Comparison of ENCODE assay signal across 12 cellular contexts in the genomic region with DNA sequence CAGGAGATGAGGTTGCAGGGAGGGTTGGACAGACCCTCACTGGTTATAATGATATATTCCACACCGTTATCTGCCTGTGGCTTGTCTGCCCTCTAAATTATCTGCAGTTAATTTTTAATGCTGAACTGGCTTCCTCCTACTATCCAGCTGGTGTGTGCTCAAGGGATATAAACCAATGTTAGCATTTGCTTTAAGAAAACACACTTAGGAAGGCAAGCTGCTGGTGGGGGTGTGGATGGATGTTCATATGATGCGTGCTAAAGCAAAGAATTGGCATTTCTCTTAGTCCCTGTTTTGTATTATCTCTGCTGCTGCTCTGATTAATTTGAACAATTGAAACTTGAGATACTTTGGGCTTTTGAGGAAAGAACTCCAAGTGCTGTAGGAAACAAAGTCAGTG.
DNase-seq lines count a peak whose midpoint lies in the region; ATAC-seq and TF ChIP-seq lines count a peak whose summit lies in the region.
"Had no signal": no experiment of that assay in that cellular context is flagged by ENCODE, and none has a peak within 500 bp of the region (broad histone marks: within the 10 kb centered on the region; RNA-seq: fewer than 3 reads in every experiment).

No MANE protein-coding gene starts in this region.

- no peak overlapping the region for H2AFZ ChIP-seq in PC-3 (ENCODE audit: low read length)

- H3K9me3 ChIP-seq in mucosa of rectum (ENCODE audit: control insufficient read depth in 2 of 2, low read length in 2 of 2): no peaks in the 10 kb centered on the region
- no peaks in the 10 kb centered on the region for H3K9me3 ChIP-seq in PC-3 (ENCODE audit: low read length)
- H3K9me3 ChIP-seq: ascending aorta had no signal

- BruUV-seq in PC-3 (replicated peaks; lab: Mats Ljungman, UMichigan): no TSS peak

- H3K9ac ChIP-seq in mucosa of rectum (ENCODE audit: low read depth in 1 of 2, low read length in 2 of 2) (no peak overlapping the region), PC-3 (ENCODE audit: low read length) (no peak overlapping the region)

- H3K4me3 ChIP-seq in mucosa of rectum (ENCODE audit: low read length in 2 of 2) (no peak overlapping the region), PC-3 (ENCODE audit: low read length) (no peak overlapping the region)
- H3K4me3 ChIP-seq: ascending aorta had no signal

- no peaks in the 10 kb centered on the region for H3F3A ChIP-seq in PC-3 (ENCODE audit: low read length, unreplicated experiment)

- TF ChIP-seq CTCF in VCaP (conservative IDR thresholded peaks at IDR 0.05) (no peak), PC-3 (conservative IDR thresholded peaks at IDR 0.05; ENCODE audit: low read depth, low read length) (no peak)

- H3K27me3 ChIP-seq in mucosa of rectum (ENCODE audit: control insufficient read depth in 2 of 2, insufficient read depth in 2 of 2, low read length in 2 of 2) (no peaks in the 10 kb centered on the region), PC-3 (ENCODE audit: low read length) (peaks cover 43% of the 10 kb centered on the region)
- H3K27me3 ChIP-seq: ascending aorta had no signal

- H3K36me3 ChIP-seq in mucosa of rectum (ENCODE audit: control insufficient read depth in 2 of 2, insufficient read depth in 2 of 2, low read length in 2 of 2) (no peaks in the 10 kb centered on the region), PC-3 (ENCODE audit: low read depth, low read length) (no peaks in the 10 kb centered on the region)
- H3K36me3 ChIP-seq: ascending aorta had no signal

- intact Hi-C loops in PC-3 (cut with micrococcal nuclease): no loop called here

- CTCF ChIA-PET in PC-3 (lab: Charles Lee): no interaction called here

- H3K9me2 ChIP-seq in PC-3 (replicated peaks; ENCODE audit: low read length): no peaks in the 10 kb centered on the region

- H3K4me1 ChIP-seq in mucosa of rectum (ENCODE audit: control insufficient read depth in 2 of 2, insufficient read depth in 2 of 2, low read length in 2 of 2): peaks cover 0 to 9% of the 10 kb centered on the region in 2 donors
- no peaks in the 10 kb centered on the region for H3K4me1 ChIP-seq in PC-3 (ENCODE audit: insufficient read depth, low read length)
- H3K4me1 ChIP-seq: ascending aorta had no signal

- peak overlapping the region; percentile 81 for H3K27ac ChIP-seq in VCaP
- peak overlapping the region; percentile 47 to 63 for H3K27ac ChIP-seq in mucosa of rectum (ENCODE audit: low read depth in 2 of 2, low read length in 2 of 2)
- no peak overlapping the region for H3K27ac ChIP-seq in PC-3 (ENCODE audit: low read length)
- H3K27ac ChIP-seq: ascending aorta, RWPE1 had no signal

- DNase-seq in DMS 273 (lab: John Stamatoyannopoulos, UW; ENCODE audit: unreplicated experiment) (peak; percentile 81), NCI-H146 (lab: John Stamatoyannopoulos, UW) (peak; percentile 31), PC-3 (no peak), iPS-NIHi7 (ENCODE audit: extremely low spot score) (no peak)
- no peak for DNase-seq in activated CD4-positive, alpha-beta T cell treated with anti-CD3 and anti-CD28 coated beads for 4 hours
- no peak for DNase-seq in activated CD4-positive, CD25-positive, alpha-beta regulatory T cell (lab: John Stamatoyannopoulos, UW)
- DNase-seq: activated CD4-positive, alpha-beta T cell treated with anti-CD3 and anti-CD28 coated beads, Interleukin-2, amount 50 U/mL, for 4 hours; dermis blood vessel endothelial cell had no signal

- no peak overlapping the region for H3K4me2 ChIP-seq in PC-3 (ENCODE audit: low read length)

- no peak for ATAC-seq in PC-3

- no peaks in the 10 kb centered on the region for H3K79me2 ChIP-seq in PC-3 (ENCODE audit: low read length)

- POLR2A ChIA-PET in PC-3 (lab: Charles Lee; ENCODE audit: unreplicated experiment): no interaction called here

- H4K20me1 ChIP-seq in PC-3 (ENCODE audit: low read length): no peaks in the 10 kb centered on the region

Comparison
In these comparisons a context has a peak if more than half of its experiments do, and no peak if none do; other contexts are left out.
1. DNase-seq: peak in DMS 273 (single experiment) and NCI-H146 (single experiment); none in PC-3 (single experiment), activated CD4-positive, alpha-beta T cell treated with anti-CD3 and anti-CD28 coated beads for 4 hours (0 of 2), iPS-NIHi7 (single experiment) and activated CD4-positive, CD25-positive, alpha-beta regulatory T cell (0 of 4).